7 cellular contexts compared by ENCODE assay signal in the genomic region with DNA sequence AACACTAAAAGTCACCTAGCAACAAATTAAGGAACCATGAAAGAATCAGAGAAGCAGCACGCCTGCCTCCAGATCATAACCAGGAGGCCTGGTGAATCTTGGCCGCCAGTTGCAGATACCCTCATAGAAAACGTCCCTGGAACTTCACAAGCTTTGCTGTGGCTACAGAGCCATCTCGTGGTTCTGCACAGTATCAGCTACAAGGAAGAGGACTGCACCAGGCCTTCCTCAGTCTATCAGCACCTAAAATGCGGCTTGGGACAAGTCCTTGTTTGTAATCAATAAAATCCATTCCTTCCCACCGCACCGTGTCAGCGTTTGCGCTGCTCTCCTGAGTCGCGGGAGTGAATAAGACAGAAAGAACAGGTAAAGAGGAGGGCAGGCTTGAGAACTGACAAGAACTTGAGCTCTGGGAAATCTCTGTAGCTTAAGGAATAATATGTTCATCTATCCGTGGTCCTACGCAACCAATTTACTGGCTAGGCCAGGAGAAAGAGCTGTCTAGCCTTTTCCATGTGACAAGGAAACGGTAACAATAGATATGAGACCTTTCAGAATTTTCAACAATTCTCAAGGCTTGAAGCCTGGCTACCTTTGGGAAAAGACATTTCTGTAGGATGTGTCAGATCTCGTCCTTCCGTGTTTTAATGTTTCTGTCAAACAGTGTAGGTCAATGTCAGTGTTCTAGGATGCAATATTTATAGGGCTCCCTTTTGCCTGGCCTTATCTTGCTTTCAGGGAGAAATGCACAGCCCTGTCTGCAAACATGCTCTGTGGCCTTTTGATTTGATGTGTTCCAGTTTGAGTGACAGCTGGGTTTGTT.
DNase-seq lines count a peak whose midpoint lies in the region; ATAC-seq and TF ChIP-seq lines count a peak whose summit lies in the region.

No MANE protein-coding gene starts in this region.

- DNase-seq in H7 (peak; percentile 68), NCI-H526 treated with DMSO at 0.1 percent for 48 hours (lab: John Stamatoyannopoulos, UW) (peak; percentile 7), choroid plexus epithelial cell (ENCODE audit: low read depth) (peak; percentile 87)

- TF ChIP-seq CTCF in choroid plexus epithelial cell (conservative IDR thresholded peaks at IDR 0.05; ENCODE audit: low read depth, low read length) (peak; percentile 84), liver (IDR thresholded peaks at IDR 0.05; ENCODE audit: low read depth, low read length, missing input control) (peak; percentile 49)

- 35% methylated on average over 16 of the region's 16 CpGs for WGBS in liver

- H3K4me3 ChIP-seq in H7 (ENCODE audit: insufficient read depth, low read depth, low read length) = no peak overlapping the region
- no peak overlapping the region for H3K4me3 ChIP-seq in choroid plexus epithelial cell (ENCODE audit: low read depth, low read length)
- H3K4me3 ChIP-seq in liver (ENCODE audit: low read depth in 1 of 3, low read length in 3 of 3) = no peak overlapping the region

- no peak overlapping the region for H3K9ac ChIP-seq in liver (ENCODE audit: low read depth in 1 of 2, low read length in 2 of 2)

- H3K27me3 ChIP-seq in H7 (ENCODE audit: control insufficient read depth, insufficient read depth, low read length) (no peaks in the 10 kb centered on the region), liver (ENCODE audit: control insufficient read depth in 4 of 4, insufficient read depth in 4 of 4, low read length in 3 of 4) (peaks cover 0 to under 1% (median 0%) of the 10 kb centered on the region in 4 donors)

- no peaks in the 10 kb centered on the region for H3K9me3 ChIP-seq in liver (ENCODE audit: control insufficient read depth in 4 of 4, low read length in 3 of 4)

- peak; percentile 88 to 89 for TF ChIP-seq RAD21 in liver (IDR thresholded peaks at IDR 0.05)

- ATAC-seq in HG03135 (IDR thresholded peaks at IDR 0.05; ENCODE audit: unreplicated experiment) (no peak), GM19463 (IDR thresholded peaks at IDR 0.05; ENCODE audit: unreplicated experiment) (no peak), GM18502 (IDR thresholded peaks at IDR 0.05; ENCODE audit: poor library complexity, unreplicated experiment) (no peak)

- H3K36me3 ChIP-seq in H7 (replicated peaks; ENCODE audit: control insufficient read depth, insufficient read depth, low read length) = no peaks in the 10 kb centered on the region
- no peaks in the 10 kb centered on the region for H3K36me3 ChIP-seq in liver (ENCODE audit: control insufficient read depth in 4 of 4, insufficient read depth in 3 of 4, low read depth in 1 of 4, low read length in 3 of 4)

- H3K27ac ChIP-seq in liver (ENCODE audit: low read depth in 1 of 2, low read length in 2 of 2) = no peak overlapping the region

- no peaks in the 10 kb centered on the region for H3K4me1 ChIP-seq in liver (ENCODE audit: control insufficient read depth in 4 of 4, insufficient read depth in 4 of 4, low read length in 3 of 4)

TF ChIP-seq in liver, 16 proteins besides CTCF, POLR2A, EP300 and RAD21:
- TF ChIP-seq TAF1 (conservative IDR thresholded peaks at IDR 0.05) = no peak
- TF ChIP-seq HNF4G (IDR thresholded peaks at IDR 0.05) = no peak
- TF ChIP-seq REST (IDR thresholded peaks at IDR 0.05) = no peak
- TF ChIP-seq SP1 (IDR thresholded peaks at IDR 0.05) = no peak
- TF ChIP-seq YY1 (IDR thresholded peaks at IDR 0.05) = no peak
- TF ChIP-seq FOXA1 (IDR thresholded peaks at IDR 0.05) = no peak
- no peak for TF ChIP-seq GABPA (IDR thresholded peaks at IDR 0.05 in 1 of 2, conservative IDR thresholded peaks at IDR 0.05 in 1 of 2)
- TF ChIP-seq FOXA2 (IDR thresholded peaks at IDR 0.05) = no peak
- no peak for TF ChIP-seq HNF4A (conservative IDR thresholded peaks at IDR 0.05)
- TF ChIP-seq RXRA (IDR thresholded peaks at IDR 0.05) = no peak
- TF ChIP-seq JUND (IDR thresholded peaks at IDR 0.05) = no peak
- no peak for TF ChIP-seq EGR1 (IDR thresholded peaks at IDR 0.05; ENCODE audit: low read depth in 2 of 2)
- TF ChIP-seq, protein P1, sequence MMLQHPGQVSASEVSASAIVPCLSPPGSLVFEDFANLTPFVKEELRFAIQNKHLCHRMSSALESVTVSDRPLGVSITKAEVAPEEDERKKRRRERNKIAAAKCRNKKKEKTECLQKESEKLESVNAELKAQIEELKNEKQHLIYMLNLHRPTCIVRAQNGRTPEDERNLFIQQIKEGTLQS (IDR thresholded peaks at IDR 0.05) = no peak
- TF ChIP-seq, protein P2, sequence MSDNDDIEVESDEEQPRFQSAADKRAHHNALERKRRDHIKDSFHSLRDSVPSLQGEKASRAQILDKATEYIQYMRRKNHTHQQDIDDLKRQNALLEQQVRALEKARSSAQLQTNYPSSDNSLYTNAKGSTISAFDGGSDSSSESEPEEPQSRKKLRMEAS (IDR thresholded peaks at IDR 0.05) = no peak
- TF ChIP-seq NR2F2 (IDR thresholded peaks at IDR 0.05) = no peak
- no peak for TF ChIP-seq ZBTB33 (IDR thresholded peaks at IDR 0.05)
TF ChIP-seq in liver: peak in this region for 0.

Comparison
In these comparisons a context has a peak if more than half of its experiments do, and no peak if none do; other contexts are left out.
1. DNase-seq: peak in every context shown above with its lines; median percentile 87 in choroid plexus epithelial cell; 68 in H7; 7 in NCI-H526 treated with DMSO at 0.1 percent for 48 hours.